Comparison of ENCODE assay signal across 9 cellular contexts in genomic region chr1:20187103-20187812, GRCh38. TPM values are rescaled to one million over a fixed set of nuclear protein-coding genes. Genes with fewer than 3 reads are reported as not detected.
DNase-seq lines count a peak whose midpoint lies in the region; ATAC-seq and TF ChIP-seq lines count a peak whose summit lies in the region.
"Had no signal": no experiment of that assay in that cellular context is flagged by ENCODE, and none has a peak within 500 bp of the region (broad histone marks: within the 10 kb centered on the region; RNA-seq: fewer than 3 reads in every experiment).

No MANE protein-coding gene starts in this region.

- no peaks in the 10 kb centered on the region for H3K27me3 ChIP-seq in thyroid gland

- H3K36me3 Mint-ChIP-seq in activated T-cell treated with anti-CD3 and anti-CD28 coated beads, Interleukin-2, amount 50 U/mL, for 24 hours (ENCODE audit: low read depth), result no peaks in the 10 kb centered on the region

- H3K27ac Mint-ChIP-seq in activated T-cell treated with anti-CD3 and anti-CD28 coated beads, Interleukin-2, amount 50 U/mL, for 24 hours, result peak overlapping the region; percentile 84

- DNase-seq in activated naive CD4-positive, alpha-beta T cell treated with Interleukin-2 at 50 U/mL for 16 hours, result peak; percentile 55
- DNase-seq in activated naive CD4-positive, alpha-beta T cell (lab: John Stamatoyannopoulos, UW), result no peak
- DNase-seq in activated T-cell treated with anti-CD3 and anti-CD28 coated beads, Interleukin-2, amount 50 U/mL, for 24 hours, result peak; percentile 64
- DNase-seq in inferior parietal cortex (ENCODE audit: extremely low spot score), result peak; percentile 65
- DNase-seq in thyroid gland, result peak; percentile 92 to 95
- no peak for DNase-seq in glomerular visceral epithelial cell (ENCODE audit: extremely low spot score)

- no peak for ATAC-seq in GM19023 (IDR thresholded peaks at IDR 0.05; ENCODE audit: unreplicated experiment)
- ATAC-seq in GM18907 (IDR thresholded peaks at IDR 0.05; ENCODE audit: unreplicated experiment), result no peak
- ATAC-seq: HCT116 had no signal

- peak overlapping the region; percentile 80 for H3K4me3 Mint-ChIP-seq in activated T-cell treated with anti-CD3 and anti-CD28 coated beads, Interleukin-2, amount 50 U/mL, for 24 hours

- 39 to 50% methylated on average over 7 of the region's 7 CpGs for WGBS in thyroid gland, 2 donors

- H3K4me1 ChIP-seq in thyroid gland, result peaks cover 22 to 31% of the 10 kb centered on the region in 2 donors

- no peak overlapping the region for H3K4me3 ChIP-seq in thyroid gland (replicated peaks in 1 of 3)

- H3K27me3 Mint-ChIP-seq in activated T-cell treated with anti-CD3 and anti-CD28 coated beads, Interleukin-2, amount 50 U/mL, for 24 hours, result peaks cover 30% of the 10 kb centered on the region

- peaks cover 51% of the 10 kb centered on the region for H3K4me1 Mint-ChIP-seq in activated T-cell treated with anti-CD3 and anti-CD28 coated beads, Interleukin-2, amount 50 U/mL, for 24 hours (ENCODE audit: low read depth)

- TF ChIP-seq POLR2A in thyroid gland (IDR thresholded peaks at IDR 0.05), result no peak

- intact Hi-C loops in thyroid gland (cut with DNase I), result no loop called here

- peak in 4 of 6 experiments; percentile 32 to 58 (median 42) for TF ChIP-seq CTCF in thyroid gland (IDR thresholded peaks at IDR 0.05)

- H3K9me3 ChIP-seq in thyroid gland, result no peaks in the 10 kb centered on the region

- H3K27ac ChIP-seq in thyroid gland, result peak overlapping the region; percentile 56 to 75 (median 58)

- no peaks in the 10 kb centered on the region for H3K9me3 Mint-ChIP-seq in activated T-cell treated with anti-CD3 and anti-CD28 coated beads, Interleukin-2, amount 50 U/mL, for 24 hours

- no peaks in the 10 kb centered on the region for H3K36me3 ChIP-seq in thyroid gland

RNA-seq across cellular contexts. Expression of gene PLA2G2C, which starts 0.9 kb away (rescaled TPM):
- not detected for total RNA-seq in thyroid gland

RNA-seq across cellular contexts. Expression of gene UBXN10, which starts 1.4 kb away (rescaled TPM):
- 10 to 100 TPM in 1 of 4 donors, 1 to 10 TPM in 3; 4.8 to 10.9 (median 6.4) TPM for total RNA-seq in thyroid gland

RNA-seq across cellular contexts. Expression of gene PLA2G2F, which starts 48.1 kb away (rescaled TPM):
- not detected for total RNA-seq in thyroid gland

Comparison
In these comparisons a context has a peak if more than half of its experiments do, and no peak if none do; other contexts are left out.
1. DNase-seq: peak in activated naive CD4-positive, alpha-beta T cell treated with Interleukin-2 at 50 U/mL for 16 hours (single experiment), activated T-cell treated with anti-CD3 and anti-CD28 coated beads, Interleukin-2, amount 50 U/mL, for 24 hours (single experiment), inferior parietal cortex (single experiment) and thyroid gland (2 of 2); none in activated naive CD4-positive, alpha-beta T cell (0 of 4) and glomerular visceral epithelial cell (single experiment).